27 cellular contexts compared by ENCODE assay signal in genomic region chr11:7417328-7417727, GRCh38.
"Had no signal": no experiment of that assay in that cellular context is flagged by ENCODE, and none has a peak within 500 bp of the region (broad histone marks: within the 10 kb centered on the region; RNA-seq: fewer than 3 reads in every experiment).

No MANE protein-coding gene starts in this region.

- H3K4me1 ChIP-seq: gastrocnemius medialis had no signal

- ATAC-seq: activated CD4-positive, alpha-beta T cell treated with anti-CD3 and anti-CD28 coated beads for 36 hours; activated CD4-positive, CD25-positive, alpha-beta regulatory T cell treated with anti-CD3 and anti-CD28 coated beads, Interleukin-2, amount 50 U/mL, for 24 hours; activated CD8-positive, alpha-beta T cell treated with anti-CD3 and anti-CD28 coated beads, Interleukin-2, amount 10 ng/mL, durations not matched to agents 7 days and 5 days; activated T-cell treated with anti-CD3 and anti-CD28 coated beads, Interleukin-2, amount 50 U/mL, for 72 hours; esophagus mucosa; gastrocnemius medialis; heart left ventricle had no signal

- DNase-seq: activated B cell treated with CpG ODN at 0.5 μM for 24 hours; activated CD4-positive, alpha-beta memory T cell treated with anti-CD3 and anti-CD28 coated beads for 36 hours; activated CD4-positive, alpha-beta T cell treated with anti-CD3 and anti-CD28 coated beads for 36 hours; activated CD8-positive, alpha-beta memory T cell treated with anti-CD3 and anti-CD28 coated beads, Interleukin-2, amount 50 U/mL, for 48 hours; activated CD8-positive, alpha-beta T cell treated with anti-CD3 and anti-CD28 coated beads, Interleukin-2, amount 10 ng/mL, durations not matched to agents 7 days and 5 days; activated gamma-delta T cell treated with Interleukin-2 at 50 U/mL for 16 hours; activated naive CD4-positive, alpha-beta T cell treated with anti-CD3 and anti-CD28 coated beads, Interleukin-2, amount 50 U/mL, for 16 hours; activated naive CD4-positive, alpha-beta T cell treated with Interleukin-2 at 50 U/mL for 16 hours; activated T-cell treated with anti-CD3 and anti-CD28 coated beads for 4 hours; activated T-cell treated with anti-CD3 and anti-CD28 coated beads, Interleukin-2, amount 50 U/mL, for 24 hours; activated T-cell treated with anti-CD3 and anti-CD28 coated beads, Interleukin-2, amount 50 U/mL, for 72 hours; amniotic stem cell; anterior cingulate cortex; dorsolateral prefrontal cortex; effector memory CD4-positive, alpha-beta T cell; endodermal cell; gastrocnemius medialis; glutamatergic neuron; heart left ventricle; T-helper 2 cell had no signal

- H3K9me3 ChIP-seq: gastrocnemius medialis, heart left ventricle had no signal

- H3K4me3 ChIP-seq: coronary artery, dorsolateral prefrontal cortex, gastrocnemius medialis, heart left ventricle had no signal

- H3K27me3 ChIP-seq: brain microvascular endothelial cell, dorsolateral prefrontal cortex, foreskin keratinocyte, gastrocnemius medialis, heart left ventricle had no signal

- FAIRE-seq: astrocyte had no signal

- H3K27ac ChIP-seq: brain microvascular endothelial cell, coronary artery, dorsolateral prefrontal cortex, foreskin keratinocyte, gastrocnemius medialis, heart left ventricle, VCaP had no signal

- H3K36me3 ChIP-seq: brain microvascular endothelial cell, gastrocnemius medialis, heart left ventricle had no signal
